ENCODE assay signal across 32 cellular contexts in the genomic region with DNA sequence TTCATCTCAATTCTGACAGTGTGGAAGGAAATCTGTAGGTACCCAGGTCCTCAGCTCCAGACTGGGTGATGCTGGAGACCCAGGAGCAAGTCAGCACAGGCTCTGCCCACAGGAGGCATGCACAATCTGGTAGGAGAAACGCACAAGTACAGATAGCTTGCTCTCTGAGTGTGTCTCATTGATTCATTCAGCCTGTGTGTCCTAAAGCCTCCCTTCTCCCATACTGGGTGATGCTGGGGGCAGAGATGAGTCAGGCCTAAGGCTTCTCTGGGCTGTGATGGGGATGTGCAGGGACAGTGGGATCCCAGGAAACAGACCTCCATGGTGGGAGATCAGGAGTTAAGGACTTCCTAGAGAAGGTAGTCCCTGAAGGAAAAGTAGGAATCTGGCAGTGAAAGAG. TPM values are rescaled to one million over a fixed set of nuclear protein-coding genes. Genes with fewer than 3 reads are reported as not detected.
A peak's percentile ranks its signal among the peaks of the same experiment; 100 is the strongest.
DNase-seq lines count a peak whose midpoint lies in the region; ATAC-seq, FAIRE-seq and TF ChIP-seq lines count a peak whose summit lies in the region.
"Had no signal": no experiment of that assay in that cellular context is flagged by ENCODE, and none has a peak within 500 bp of the region (broad histone marks: within the 10 kb centered on the region; RNA-seq: fewer than 3 reads in every experiment).

No MANE protein-coding gene starts in this region.

- TF ChIP-seq POLR2A in HepG2 (IDR thresholded peaks at IDR 0.05; ENCODE audit: insufficient read depth in 1 of 2, low read depth in 2 of 2, low read length in 2 of 2) (no peak), right lobe of liver (IDR thresholded peaks at IDR 0.05) (no peak)

- no CpG with 5 or more reads among the region's 1 CpG for WGBS in HepG2 (ENCODE audit: low lambda C conversion rate)
- 71% methylated on average over 1 of the region's 1 CpG for WGBS in right lobe of liver (ENCODE audit: insufficient coverage, low coverage, low lambda C conversion rate, missing lambda C conversion rate)

- no peak for ATAC-seq in HepG2
- ATAC-seq in right lobe of liver = no peak
- no peak for ATAC-seq in activated T-helper 17 cell treated with anti-CD3 and anti-CD28 coated beads, Interleukin-2, amount 50 U/mL, for 72 hours (replicated peaks)
- no peak for ATAC-seq in GM19351 (IDR thresholded peaks at IDR 0.05; ENCODE audit: unreplicated experiment)
- ATAC-seq: lower lobe of right lung; stimulated activated memory B cell treated with anti-CD40 and anti-IgM and Interleukin-4, amounts not matched to agents 10 μg/mL and 1 μg/mL and 100 μg/mL, for 72 hours; T-cell had no signal

- H4K20me1 ChIP-seq in HepG2 (ENCODE audit: insufficient read depth, low read length) = peaks cover 6% of the 10 kb centered on the region; the same call in 1 of the 2 replicates

- H3K36me3 ChIP-seq in HepG2 (replicated peaks in 1 of 2; ENCODE audit: control insufficient read depth in 1 of 2, insufficient read depth in 2 of 2, low read length in 2 of 2) (peaks cover 26 to 48% of the 10 kb centered on the region in 2 experiments), right lobe of liver (peaks cover 0 to 47% (median 14%) of the 10 kb centered on the region in 4 donors)

- H3K4me1 ChIP-seq in HepG2 (ENCODE audit: insufficient read depth, low read length) = peaks cover 36% of the 10 kb centered on the region
- H3K4me1 ChIP-seq in right lobe of liver = no peaks in the 10 kb centered on the region
- H3K4me1 ChIP-seq: parathyroid adenoma, Peyer's patch had no signal

- no peak for TF ChIP-seq RAD21 in HepG2 (CRISPR knock-in tag; IDR thresholded peaks at IDR 0.05)

- H3K9me3 Mint-ChIP-seq in activated T-helper 17 cell treated with anti-CD3 and anti-CD28 coated beads, Interleukin-2, amount 50 U/mL, for 72 hours = no peaks in the 10 kb centered on the region
- no peaks in the 10 kb centered on the region for H3K9me3 Mint-ChIP-seq in activated T-helper 1 cell treated with anti-CD3 and anti-CD28 coated beads, Interleukin-12 subunit alpha, Interleukin-12 subunit beta, Interleukin-2, Interleukin-4 antibody, amounts not matched to agents 30 ng/mL and 10 ng/mL and 1 ng/mL, durations not matched to agents 14 hours and 24 hours and 36 hours
- H3K9me3 Mint-ChIP-seq: endodermal cell; nephron; stimulated activated memory B cell treated with anti-CD40 and anti-IgM and Interleukin-4, amounts not matched to agents 10 μg/mL and 1 μg/mL and 100 μg/mL, for 72 hours; T-cell; type B pancreatic cell had no signal

- H3K9ac ChIP-seq in HepG2 (ENCODE audit: insufficient read depth, low read depth, low read length) = no peak overlapping the region
- H3K9ac ChIP-seq: KMS-11, parathyroid adenoma had no signal

- CTCF ChIA-PET in HepG2 (lab: Yijun Ruan, JAX; ENCODE audit: low intra/inter-chr PET ratio, low total read pairs) = no interaction called here

- no peaks in the 10 kb centered on the region for H3K9me3 ChIP-seq in HepG2 (ENCODE audit: low read length)
- no peaks in the 10 kb centered on the region for H3K9me3 ChIP-seq in right lobe of liver
- H3K9me3 ChIP-seq: BLaER1 treated with 17β-estradiol and CSF1 and Interleukin-3, amounts not matched to agents 10 nM and 100 nM; lower lobe of right lung; Peyer's patch; spleen had no signal

- H3K36me3 Mint-ChIP-seq in activated T-helper 17 cell treated with anti-CD3 and anti-CD28 coated beads, Interleukin-2, amount 50 U/mL, for 72 hours (ENCODE audit: low read depth) = peaks cover 92% of the 10 kb centered on the region
- H3K36me3 Mint-ChIP-seq in activated T-helper 1 cell treated with anti-CD3 and anti-CD28 coated beads, Interleukin-12 subunit alpha, Interleukin-12 subunit beta, Interleukin-2, Interleukin-4 antibody, amounts not matched to agents 30 ng/mL and 10 ng/mL and 1 ng/mL, durations not matched to agents 14 hours and 24 hours and 36 hours (ENCODE audit: low read depth) = peaks cover 45% of the 10 kb centered on the region

- H3K27me3 ChIP-seq in HepG2 (ENCODE audit: control insufficient read depth in 1 of 2, insufficient read depth in 2 of 2, low read length in 2 of 2) (no peaks in the 10 kb centered on the region), right lobe of liver (no peaks in the 10 kb centered on the region)
- H3K27me3 ChIP-seq: BLaER1 treated with 17β-estradiol and CSF1 and Interleukin-3, amounts not matched to agents 10 nM and 100 nM; Peyer's patch; spleen had no signal

- peaks cover 17% of the 10 kb centered on the region for H3K4me1 Mint-ChIP-seq in activated T-helper 17 cell treated with anti-CD3 and anti-CD28 coated beads, Interleukin-2, amount 50 U/mL, for 72 hours
- peaks cover 17% of the 10 kb centered on the region for H3K4me1 Mint-ChIP-seq in activated T-helper 1 cell treated with anti-CD3 and anti-CD28 coated beads, Interleukin-12 subunit alpha, Interleukin-12 subunit beta, Interleukin-2, Interleukin-4 antibody, amounts not matched to agents 30 ng/mL and 10 ng/mL and 1 ng/mL, durations not matched to agents 14 hours and 24 hours and 36 hours (ENCODE audit: low read depth)

- TF ChIP-seq CTCF in HepG2 (CRISPR knock-in tag; IDR thresholded peaks at IDR 0.05) (no peak), right lobe of liver (IDR thresholded peaks at IDR 0.05) (no peak)

- H3K4me3 Mint-ChIP-seq in activated T-helper 17 cell treated with anti-CD3 and anti-CD28 coated beads, Interleukin-2, amount 50 U/mL, for 72 hours = no peak overlapping the region
- H3K4me3 Mint-ChIP-seq in activated T-helper 1 cell treated with anti-CD3 and anti-CD28 coated beads, Interleukin-12 subunit alpha, Interleukin-12 subunit beta, Interleukin-2, Interleukin-4 antibody, amounts not matched to agents 30 ng/mL and 10 ng/mL and 1 ng/mL, durations not matched to agents 14 hours and 24 hours and 36 hours = no peak overlapping the region
- H3K4me3 Mint-ChIP-seq: endodermal cell; stimulated activated memory B cell treated with anti-CD40 and anti-IgM and Interleukin-4, amounts not matched to agents 10 μg/mL and 1 μg/mL and 100 μg/mL, for 72 hours; T-cell; type B pancreatic cell had no signal

- POLR2A ChIA-PET in HepG2 (lab: Yijun Ruan, JAX) = no interaction called here

- in situ Hi-C loops in HepG2 (cut with HindIII; ENCODE audit: extremely low pct_ligation_motif_present, low pct_unique_long_range_greater_than_20kb) = no loop called here

- no peak for FAIRE-seq in HepG2 (lab: Jason Lieb, UNC)

- no peak overlapping the region for H3K4me3 ChIP-seq in HepG2 (replicated peaks in 1 of 3; ENCODE audit: insufficient read depth in 1 of 3, low read depth in 2 of 3, low read length in 3 of 3)
- H3K4me3 ChIP-seq in right lobe of liver = no peak overlapping the region
- H3K4me3 ChIP-seq: BLaER1 treated with 17β-estradiol and CSF1 and Interleukin-3, amounts not matched to agents 10 nM and 100 nM; lower lobe of right lung; Peyer's patch; spleen had no signal

- DNase-seq in HepG2 (ENCODE audit: low spot score) (no peak), right lobe of liver (no peak), iris pigment epithelial cell (ENCODE audit: low read depth) (peak; percentile 59), NCI-H1092 (lab: John Stamatoyannopoulos, UW) (no peak)
- no peak for DNase-seq in stimulated activated CD4-positive, alpha-beta T cell treated with anti-CD3 and anti-CD28 coated beads, Interleukin-15, amount 100 ng/mL, for 24 hours
- no peak for DNase-seq in activated T-helper 1 cell treated with anti-CD3 and anti-CD28 coated beads, Interleukin-12 subunit alpha, Interleukin-12 subunit beta, Interleukin-2, Interleukin-4 antibody, amounts not matched to agents 30 ng/mL and 10 ng/mL and 1 ng/mL, durations not matched to agents 14 hours and 24 hours and 36 hours (ENCODE audit: low spot score)
- DNase-seq: activated CD4-positive, alpha-beta T cell treated with anti-CD3 and anti-CD28 coated beads for 1 hour; activated naive CD4-positive, alpha-beta T cell treated with anti-CD3 and anti-CD28 coated beads, Interleukin-2, amount 50 U/mL, for 16 hours; activated T-cell treated with anti-CD3 and anti-CD28 coated beads, Interleukin-2, amount 50 U/mL, for 48 hours; amygdala; COR-L47; cortex of kidney; endodermal cell; HCEC 1CT; lower lobe of right lung; MM.1S; NCI-H1417; NCI-H2029 treated with DMSO at 0.1 percent for 48 hours; NCI-H226; Peyer's patch; spleen; stimulated activated CD4-positive, alpha-beta T cell treated with anti-CD3 and anti-CD28 coated beads, Interleukin-4, amount 100 ng/mL, for 1 hour; substantia nigra; T-cell had no signal

- H3K27ac ChIP-seq in HepG2 (ENCODE audit: extremely low read length, insufficient read depth, low read length) = no peak overlapping the region
- no peak overlapping the region for H3K27ac ChIP-seq in right lobe of liver
- H3K27ac ChIP-seq: BLaER1 treated with 17β-estradiol and CSF1 and Interleukin-3, amounts not matched to agents 10 nM and 100 nM; KMS-11; lower lobe of right lung; parathyroid adenoma; Peyer's patch; spleen had no signal

- no TSS peak for BruUV-seq in HepG2 (replicated peaks; lab: Mats Ljungman, UMichigan)

- H3K4me2 ChIP-seq in HepG2 (ENCODE audit: low read depth, low read length) = no peak overlapping the region
- H3K4me2 ChIP-seq: BLaER1 treated with 17β-estradiol and CSF1 and Interleukin-3, amounts not matched to agents 10 nM and 100 nM; KMS-11 had no signal

- no peak for TF ChIP-seq EP300 in HepG2 (IDR thresholded peaks at IDR 0.05; ENCODE audit: low read depth in 2 of 2, low read length in 2 of 2)
- TF ChIP-seq EP300 in HepG2 (CRISPR knock-in tag; IDR thresholded peaks at IDR 0.05; ENCODE audit: borderline replicate concordance) = no peak

- H3K27me3 Mint-ChIP-seq in activated T-helper 17 cell treated with anti-CD3 and anti-CD28 coated beads, Interleukin-2, amount 50 U/mL, for 72 hours = no peaks in the 10 kb centered on the region
- no peaks in the 10 kb centered on the region for H3K27me3 Mint-ChIP-seq in activated T-helper 1 cell treated with anti-CD3 and anti-CD28 coated beads, Interleukin-12 subunit alpha, Interleukin-12 subunit beta, Interleukin-2, Interleukin-4 antibody, amounts not matched to agents 30 ng/mL and 10 ng/mL and 1 ng/mL, durations not matched to agents 14 hours and 24 hours and 36 hours (ENCODE audit: insufficient read depth)
- H3K27me3 Mint-ChIP-seq: stimulated activated memory B cell treated with anti-CD40 and anti-IgM and Interleukin-4, amounts not matched to agents 10 μg/mL and 1 μg/mL and 100 μg/mL, for 72 hours; T-cell; type B pancreatic cell had no signal

- intact Hi-C loops in HepG2 (cut with micrococcal nuclease; ENCODE audit: unreplicated experiment) = no loop called here
- intact Hi-C loops in right lobe of liver (cut with DNase I) = no loop called here
- intact Hi-C loops in activated T-helper 1 cell treated with anti-CD3 and anti-CD28 coated beads, Interleukin-12 subunit alpha, Interleukin-12 subunit beta, Interleukin-2, Interleukin-4 antibody, amounts not matched to agents 30 ng/mL and 10 ng/mL and 1 ng/mL, durations not matched to agents 14 hours and 24 hours and 36 hours (cut with micrococcal nuclease) = no loop called here

- H3K27ac Mint-ChIP-seq in activated T-helper 17 cell treated with anti-CD3 and anti-CD28 coated beads, Interleukin-2, amount 50 U/mL, for 72 hours = peak overlapping the region; percentile 64
- no peak overlapping the region for H3K27ac Mint-ChIP-seq in activated T-helper 1 cell treated with anti-CD3 and anti-CD28 coated beads, Interleukin-12 subunit alpha, Interleukin-12 subunit beta, Interleukin-2, Interleukin-4 antibody, amounts not matched to agents 30 ng/mL and 10 ng/mL and 1 ng/mL, durations not matched to agents 14 hours and 24 hours and 36 hours
- H3K27ac Mint-ChIP-seq: endodermal cell; nephron; stimulated activated memory B cell treated with anti-CD40 and anti-IgM and Interleukin-4, amounts not matched to agents 10 μg/mL and 1 μg/mL and 100 μg/mL, for 72 hours; T-cell; type B pancreatic cell had no signal

- H3K79me2 ChIP-seq in HepG2 (ENCODE audit: insufficient read depth, low read length) = peaks cover 14% of the 10 kb centered on the region

- H2AFZ ChIP-seq in HepG2 (ENCODE audit: low read length) = no peak overlapping the region
- H2AFZ ChIP-seq: parathyroid adenoma had no signal

RNA-seq across cellular contexts. Expression of a gene that starts 6.8 kb away (rescaled TPM):
- 8.4 and 8.5 TPM in 2 replicates for total RNA-seq in HepG2 (2016; rRNA removed; fragmentation: Illumina TruSeq; extraction: Trizol)
- 3.2 and 4.1 TPM in 2 replicates for total RNA-seq in HepG2 (2016; cell fraction: cytosol; rRNA removed; fragmentation: Illumina TruSeq; extraction: Trizol; ENCODE audit: low read depth)
- total RNA-seq in HepG2 (2016; cell fraction: insoluble cytoplasmic fraction; rRNA removed; fragmentation: Illumina TruSeq; extraction: Trizol) = 7.8 and 8.2 TPM in 2 replicates
- total RNA-seq in HepG2 (2016; cell fraction: membrane; rRNA removed; fragmentation: Illumina TruSeq; extraction: Trizol) = 7.8 and 8.0 TPM in 2 replicates
- 5.4 and 6.6 TPM in 2 replicates for total RNA-seq in HepG2 (2016; cell fraction: nucleus; rRNA removed; fragmentation: Illumina TruSeq; extraction: Trizol)
- polyA plus RNA-seq in HepG2 (2011; rRNA removed) = 3.3 and 4.3 TPM in 2 replicates
- 1.6 and 1.7 TPM in 2 replicates for polyA plus RNA-seq in HepG2 (2011; cell fraction: cytosol; rRNA removed)
- 6.8 and 7.0 TPM in 2 replicates for polyA plus RNA-seq in HepG2 (2011; cell fraction: nucleus; rRNA removed)
- 4.9 and 5.8 TPM in 2 replicates for polyA plus RNA-seq in HepG2 (2012)
- 0.61 and 0.84 TPM in 2 replicates for polyA plus RNA-seq in HepG2 (2016; cell fraction: cytosol; fragmentation: Illumina TruSeq; extraction: Trizol; ENCODE audit: low read depth)
- 3.0 and 6.6 TPM in 2 replicates for polyA plus RNA-seq in HepG2 (2016; cell fraction: insoluble cytoplasmic fraction; fragmentation: Illumina TruSeq; extraction: Trizol; ENCODE audit: low read depth)
- 1.2 and 1.8 TPM in 2 replicates for polyA plus RNA-seq in HepG2 (2016; cell fraction: membrane; fragmentation: Illumina TruSeq; extraction: Trizol; ENCODE audit: low read depth)
- 4.9 and 6.7 TPM in 2 replicates for polyA plus RNA-seq in HepG2 (2016; cell fraction: nucleus; fragmentation: Illumina TruSeq; extraction: Trizol; ENCODE audit: insufficient read depth, low read depth)
- polyA minus RNA-seq in HepG2 (2011; rRNA and poly(A)+ RNA removed; ENCODE audit: low replicate concordance) = 12.7 and 19.4 TPM in 2 replicates
- polyA minus RNA-seq in HepG2 (2011; cell fraction: cytosol; rRNA and poly(A)+ RNA removed) = 2.9 and 4.0 TPM in 2 replicates
- polyA minus RNA-seq in HepG2 (2011; cell fraction: nucleus; rRNA and poly(A)+ RNA removed) = 8.8 and 9.3 TPM in 2 replicates
- total RNA-seq in right lobe of liver = 1 to 10 TPM; 1.9 to 3.9 (median 3.4) TPM
- 10 to 100 TPM; 17.2 to 18.0 TPM for total RNA-seq in activated T-helper 17 cell treated with anti-CD3 and anti-CD28 coated beads, Interleukin-2, amount 50 U/mL, for 72 hours
- 18.4 and 18.5 TPM in 2 replicates for total RNA-seq in activated T-helper 1 cell treated with anti-CD3 and anti-CD28 coated beads, Interleukin-12 subunit alpha, Interleukin-12 subunit beta, Interleukin-2, Interleukin-4 antibody, amounts not matched to agents 30 ng/mL and 10 ng/mL and 1 ng/mL, durations not matched to agents 14 hours and 24 hours and 36 hours

RNA-seq across cellular contexts. Expression of a gene that starts 9.4 kb away (rescaled TPM):
- 14.7 and 19.2 TPM in 2 replicates for total RNA-seq in HepG2 (2016; rRNA removed; fragmentation: Illumina TruSeq; extraction: Trizol)
- 9.6 and 10.0 TPM in 2 replicates for total RNA-seq in HepG2 (2016; cell fraction: cytosol; rRNA removed; fragmentation: Illumina TruSeq; extraction: Trizol; ENCODE audit: low read depth)
- 16.1 and 18.5 TPM in 2 replicates for total RNA-seq in HepG2 (2016; cell fraction: insoluble cytoplasmic fraction; rRNA removed; fragmentation: Illumina TruSeq; extraction: Trizol)
- 27.2 and 29.6 TPM in 2 replicates for total RNA-seq in HepG2 (2016; cell fraction: membrane; rRNA removed; fragmentation: Illumina TruSeq; extraction: Trizol)
- 6.8 and 8.3 TPM in 2 replicates for total RNA-seq in HepG2 (2016; cell fraction: nucleus; rRNA removed; fragmentation: Illumina TruSeq; extraction: Trizol)
- 24.7 and 26.1 TPM in 2 replicates for polyA plus RNA-seq in HepG2 (2011; rRNA removed)
- polyA plus RNA-seq in HepG2 (2011; cell fraction: cytosol; rRNA removed) = 25.5 and 32.8 TPM in 2 replicates
- polyA plus RNA-seq in HepG2 (2011; cell fraction: nucleus; rRNA removed) = 26.7 and 26.8 TPM in 2 replicates
- 11.1 and 19.5 TPM in 2 replicates for polyA plus RNA-seq in HepG2 (2012)
- polyA plus RNA-seq in HepG2 (2016; cell fraction: cytosol; fragmentation: Illumina TruSeq; extraction: Trizol; ENCODE audit: low read depth) = 10.7 and 11.1 TPM in 2 replicates
- 19.2 and 19.5 TPM in 2 replicates for polyA plus RNA-seq in HepG2 (2016; cell fraction: insoluble cytoplasmic fraction; fragmentation: Illumina TruSeq; extraction: Trizol; ENCODE audit: low read depth)
- polyA plus RNA-seq in HepG2 (2016; cell fraction: membrane; fragmentation: Illumina TruSeq; extraction: Trizol; ENCODE audit: low read depth) = 23.2 and 25.7 TPM in 2 replicates
- 16.9 and 21.4 TPM in 2 replicates for polyA plus RNA-seq in HepG2 (2016; cell fraction: nucleus; fragmentation: Illumina TruSeq; extraction: Trizol; ENCODE audit: insufficient read depth, low read depth)
- 15.6 and 26.0 TPM in 2 replicates for polyA minus RNA-seq in HepG2 (2011; rRNA and poly(A)+ RNA removed; ENCODE audit: low replicate concordance)
- 6.8 and 8.3 TPM in 2 replicates for polyA minus RNA-seq in HepG2 (2011; cell fraction: cytosol; rRNA and poly(A)+ RNA removed)
- polyA minus RNA-seq in HepG2 (2011; cell fraction: nucleus; rRNA and poly(A)+ RNA removed) = 5.0 and 7.2 TPM in 2 replicates
- 10 to 100 TPM in 5 of 6 experiments, 1 to 10 TPM in 1; 8.1 to 18.0 (median 15.0) TPM for total RNA-seq in right lobe of liver
- 10 to 100 TPM; 37.4 to 45.7 TPM for total RNA-seq in activated T-helper 17 cell treated with anti-CD3 and anti-CD28 coated beads, Interleukin-2, amount 50 U/mL, for 72 hours
- total RNA-seq in activated T-helper 1 cell treated with anti-CD3 and anti-CD28 coated beads, Interleukin-12 subunit alpha, Interleukin-12 subunit beta, Interleukin-2, Interleukin-4 antibody, amounts not matched to agents 30 ng/mL and 10 ng/mL and 1 ng/mL, durations not matched to agents 14 hours and 24 hours and 36 hours = 36.9 and 37.9 TPM in 2 replicates

RNA-seq across cellular contexts. Expression of a gene that starts 15.5 kb away (rescaled TPM):
- 14.8 and 16.9 TPM in 2 replicates for total RNA-seq in HepG2 (2016; rRNA removed; fragmentation: Illumina TruSeq; extraction: Trizol)
- total RNA-seq in HepG2 (2016; cell fraction: cytosol; rRNA removed; fragmentation: Illumina TruSeq; extraction: Trizol; ENCODE audit: low read depth) = 16.1 and 22.9 TPM in 2 replicates
- total RNA-seq in HepG2 (2016; cell fraction: insoluble cytoplasmic fraction; rRNA removed; fragmentation: Illumina TruSeq; extraction: Trizol) = 11.4 and 17.4 TPM in 2 replicates
- total RNA-seq in HepG2 (2016; cell fraction: membrane; rRNA removed; fragmentation: Illumina TruSeq; extraction: Trizol) = 31.4 and 34.4 TPM in 2 replicates
- 9.7 and 11.2 TPM in 2 replicates for total RNA-seq in HepG2 (2016; cell fraction: nucleus; rRNA removed; fragmentation: Illumina TruSeq; extraction: Trizol)
- 52.5 and 56.5 TPM in 2 replicates for polyA plus RNA-seq in HepG2 (2011; rRNA removed)
- polyA plus RNA-seq in HepG2 (2011; cell fraction: cytosol; rRNA removed) = 33.8 and 36.7 TPM in 2 replicates
- 33.5 and 34.5 TPM in 2 replicates for polyA plus RNA-seq in HepG2 (2011; cell fraction: nucleus; rRNA removed)
- 25.2 and 25.7 TPM in 2 replicates for polyA plus RNA-seq in HepG2 (2012)
- 41.6 and 46.1 TPM in 2 replicates for polyA plus RNA-seq in HepG2 (2016; cell fraction: cytosol; fragmentation: Illumina TruSeq; extraction: Trizol; ENCODE audit: low read depth)
- 45.9 and 55.0 TPM in 2 replicates for polyA plus RNA-seq in HepG2 (2016; cell fraction: insoluble cytoplasmic fraction; fragmentation: Illumina TruSeq; extraction: Trizol; ENCODE audit: low read depth)
- polyA plus RNA-seq in HepG2 (2016; cell fraction: membrane; fragmentation: Illumina TruSeq; extraction: Trizol; ENCODE audit: low read depth) = 67.9 and 73.5 TPM in 2 replicates
- 44.2 and 47.7 TPM in 2 replicates for polyA plus RNA-seq in HepG2 (2016; cell fraction: nucleus; fragmentation: Illumina TruSeq; extraction: Trizol; ENCODE audit: insufficient read depth, low read depth)
- polyA minus RNA-seq in HepG2 (2011; rRNA and poly(A)+ RNA removed; ENCODE audit: low replicate concordance) = 34.3 and 51.6 TPM in 2 replicates
- polyA minus RNA-seq in HepG2 (2011; cell fraction: cytosol; rRNA and poly(A)+ RNA removed) = 9.1 and 14.1 TPM in 2 replicates
- 5.2 and 6.8 TPM in 2 replicates for polyA minus RNA-seq in HepG2 (2011; cell fraction: nucleus; rRNA and poly(A)+ RNA removed)
- 10 to 100 TPM; 12.3 to 14.8 (median 13.5) TPM for total RNA-seq in right lobe of liver
- 10 to 100 TPM; 30.3 to 47.2 TPM for total RNA-seq in activated T-helper 17 cell treated with anti-CD3 and anti-CD28 coated beads, Interleukin-2, amount 50 U/mL, for 72 hours
- 56.6 and 57.2 TPM in 2 replicates for total RNA-seq in activated T-helper 1 cell treated with anti-CD3 and anti-CD28 coated beads, Interleukin-12 subunit alpha, Interleukin-12 subunit beta, Interleukin-2, Interleukin-4 antibody, amounts not matched to agents 30 ng/mL and 10 ng/mL and 1 ng/mL, durations not matched to agents 14 hours and 24 hours and 36 hours

RNA-seq across cellular contexts. Expression of a gene that starts 28.0 kb away (rescaled TPM):
- total RNA-seq in HepG2 (2016; rRNA removed; fragmentation: Illumina TruSeq; extraction: Trizol) (43.2 and 67.1 TPM in 2 replicates), right lobe of liver (10 to 100 TPM; 15.4 to 35.7 (median 30.5) TPM)
- 54.9 and 66.8 TPM in 2 replicates for total RNA-seq in HepG2 (2016; cell fraction: cytosol; rRNA removed; fragmentation: Illumina TruSeq; extraction: Trizol; ENCODE audit: low read depth)
- total RNA-seq in HepG2 (2016; cell fraction: insoluble cytoplasmic fraction; rRNA removed; fragmentation: Illumina TruSeq; extraction: Trizol) = 35.3 and 68.2 TPM in 2 replicates
- total RNA-seq in HepG2 (2016; cell fraction: membrane; rRNA removed; fragmentation: Illumina TruSeq; extraction: Trizol) = 104 and 115 TPM in 2 replicates
- 31.2 and 38.3 TPM in 2 replicates for total RNA-seq in HepG2 (2016; cell fraction: nucleus; rRNA removed; fragmentation: Illumina TruSeq; extraction: Trizol)
- 62.5 and 69.9 TPM in 2 replicates for polyA plus RNA-seq in HepG2 (2011; rRNA removed)
- polyA plus RNA-seq in HepG2 (2011; cell fraction: cytosol; rRNA removed) = 36.9 and 45.9 TPM in 2 replicates
- polyA plus RNA-seq in HepG2 (2011; cell fraction: nucleus; rRNA removed) = 109 and 170 TPM in 2 replicates
- polyA plus RNA-seq in HepG2 (2012) = 38.4 and 44.3 TPM in 2 replicates
- polyA plus RNA-seq in HepG2 (2016; cell fraction: cytosol; fragmentation: Illumina TruSeq; extraction: Trizol; ENCODE audit: low read depth) = 30.4 TPM in 2 replicates
- polyA plus RNA-seq in HepG2 (2016; cell fraction: insoluble cytoplasmic fraction; fragmentation: Illumina TruSeq; extraction: Trizol; ENCODE audit: low read depth) = 56.4 and 79.4 TPM in 2 replicates
- polyA plus RNA-seq in HepG2 (2016; cell fraction: membrane; fragmentation: Illumina TruSeq; extraction: Trizol; ENCODE audit: low read depth) = 55.2 and 69.1 TPM in 2 replicates
- 77.4 and 89.7 TPM in 2 replicates for polyA plus RNA-seq in HepG2 (2016; cell fraction: nucleus; fragmentation: Illumina TruSeq; extraction: Trizol; ENCODE audit: insufficient read depth, low read depth)
- polyA minus RNA-seq in HepG2 (2011; rRNA and poly(A)+ RNA removed; ENCODE audit: low replicate concordance) = 39.2 and 85.5 TPM in 2 replicates
- polyA minus RNA-seq in HepG2 (2011; cell fraction: cytosol; rRNA and poly(A)+ RNA removed) = 38.3 and 50.2 TPM in 2 replicates
- polyA minus RNA-seq in HepG2 (2011; cell fraction: nucleus; rRNA and poly(A)+ RNA removed) = 40.9 and 56.5 TPM in 2 replicates
- total RNA-seq in activated T-helper 17 cell treated with anti-CD3 and anti-CD28 coated beads, Interleukin-2, amount 50 U/mL, for 72 hours = 10 to 100 TPM; 44.8 to 49.7 TPM
- total RNA-seq in activated T-helper 1 cell treated with anti-CD3 and anti-CD28 coated beads, Interleukin-12 subunit alpha, Interleukin-12 subunit beta, Interleukin-2, Interleukin-4 antibody, amounts not matched to agents 30 ng/mL and 10 ng/mL and 1 ng/mL, durations not matched to agents 14 hours and 24 hours and 36 hours = 71.9 and 78.4 TPM in 2 replicates

RNA-seq across cellular contexts. Expression of a gene that starts 42.2 kb away (rescaled TPM):
- total RNA-seq in HepG2 (2016; rRNA removed; fragmentation: Illumina TruSeq; extraction: Trizol) = 5.4 and 8.0 TPM in 2 replicates
- total RNA-seq in HepG2 (2016; cell fraction: cytosol; rRNA removed; fragmentation: Illumina TruSeq; extraction: Trizol; ENCODE audit: low read depth) = 1.5 and 1.8 TPM in 2 replicates
- 5.2 and 7.8 TPM in 2 replicates for total RNA-seq in HepG2 (2016; cell fraction: insoluble cytoplasmic fraction; rRNA removed; fragmentation: Illumina TruSeq; extraction: Trizol)
- total RNA-seq in HepG2 (2016; cell fraction: membrane; rRNA removed; fragmentation: Illumina TruSeq; extraction: Trizol) = 4.6 and 4.9 TPM in 2 replicates
- 10.4 and 12.3 TPM in 2 replicates for total RNA-seq in HepG2 (2016; cell fraction: nucleus; rRNA removed; fragmentation: Illumina TruSeq; extraction: Trizol)
- polyA plus RNA-seq in HepG2 (2011; rRNA removed) = 5.9 and 8.3 TPM in 2 replicates
- 3.3 and 5.6 TPM in 2 replicates for polyA plus RNA-seq in HepG2 (2011; cell fraction: cytosol; rRNA removed)
- polyA plus RNA-seq in HepG2 (2011; cell fraction: nucleus; rRNA removed) = 60.6 and 75.8 TPM in 2 replicates
- 17.6 and 25.1 TPM in 2 replicates for polyA plus RNA-seq in HepG2 (2012)
- polyA plus RNA-seq in HepG2 (2016; cell fraction: cytosol; fragmentation: Illumina TruSeq; extraction: Trizol; ENCODE audit: low read depth) = 1.7 and 1.9 TPM in 2 replicates
- polyA plus RNA-seq in HepG2 (2016; cell fraction: insoluble cytoplasmic fraction; fragmentation: Illumina TruSeq; extraction: Trizol; ENCODE audit: low read depth) = 10.1 and 16.9 TPM in 2 replicates
- polyA plus RNA-seq in HepG2 (2016; cell fraction: membrane; fragmentation: Illumina TruSeq; extraction: Trizol; ENCODE audit: low read depth) = 5.7 and 6.0 TPM in 2 replicates
- 61.0 and 65.4 TPM in 2 replicates for polyA plus RNA-seq in HepG2 (2016; cell fraction: nucleus; fragmentation: Illumina TruSeq; extraction: Trizol; ENCODE audit: insufficient read depth, low read depth)
- polyA minus RNA-seq in HepG2 (2011; rRNA and poly(A)+ RNA removed; ENCODE audit: low replicate concordance) = 3.6 and 7.9 TPM in 2 replicates
- 9.1 and 10.8 TPM in 2 replicates for polyA minus RNA-seq in HepG2 (2011; cell fraction: cytosol; rRNA and poly(A)+ RNA removed)
- 14.7 and 15.5 TPM in 2 replicates for polyA minus RNA-seq in HepG2 (2011; cell fraction: nucleus; rRNA and poly(A)+ RNA removed)
- 10 to 100 TPM; 19.9 to 53.6 (median 35.2) TPM for total RNA-seq in right lobe of liver
- total RNA-seq in activated T-helper 17 cell treated with anti-CD3 and anti-CD28 coated beads, Interleukin-2, amount 50 U/mL, for 72 hours = 100 to 1,000 TPM in 1 of 2 donors, 10 to 100 TPM in 1; 85.4 to 165 TPM
- total RNA-seq in activated T-helper 1 cell treated with anti-CD3 and anti-CD28 coated beads, Interleukin-12 subunit alpha, Interleukin-12 subunit beta, Interleukin-2, Interleukin-4 antibody, amounts not matched to agents 30 ng/mL and 10 ng/mL and 1 ng/mL, durations not matched to agents 14 hours and 24 hours and 36 hours = 66.9 and 68.0 TPM in 2 replicates
